17 cellular contexts compared by ENCODE assay signal in the genomic region with DNA sequence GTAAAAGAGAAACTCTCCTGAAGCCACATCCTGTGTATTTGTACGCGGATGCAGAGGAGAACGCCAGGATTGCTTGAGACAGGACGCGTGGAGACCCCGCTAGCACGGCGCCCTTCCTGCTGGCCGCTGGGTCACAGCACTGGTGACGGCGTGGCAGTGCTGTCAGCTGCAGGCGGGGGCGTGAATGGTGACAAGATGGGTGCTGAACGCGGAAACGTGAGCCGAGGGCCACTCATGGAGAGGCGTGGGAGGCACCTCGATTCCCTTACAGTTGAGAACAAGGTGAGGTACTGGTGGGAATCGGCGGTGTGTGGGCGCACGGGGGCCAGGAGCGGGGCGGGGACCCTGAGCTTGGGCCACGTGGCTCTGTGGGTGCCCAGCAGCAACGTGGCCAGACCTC.
A peak's percentile ranks its signal among the peaks of the same experiment; 100 is the strongest.
DNase-seq lines count a peak whose midpoint lies in the region; ATAC-seq, FAIRE-seq and TF ChIP-seq lines count a peak whose summit lies in the region.
"Had no signal": no experiment of that assay in that cellular context is flagged by ENCODE, and none has a peak within 500 bp of the region (broad histone marks: within the 10 kb centered on the region; RNA-seq: fewer than 3 reads in every experiment).

No MANE protein-coding gene starts in this region.

- peak overlapping the region; percentile 46 for H2AK5ac ChIP-seq in neuronal stem cell (ENCODE audit: low read depth, low read length)

- no peak overlapping the region for H4K91ac ChIP-seq in neuronal stem cell (ENCODE audit: low read depth, low read length, poor library complexity)

- peaks cover 2% of the 10 kb centered on the region for H3K79me1 ChIP-seq in neuronal stem cell (ENCODE audit: low read depth, low read length)

- no peaks in the 10 kb centered on the region for H3K79me2 ChIP-seq in K562 (ENCODE audit: control insufficient read depth, insufficient read depth, low read length)

- H3K27ac ChIP-seq in K562 (ENCODE audit: extremely low read depth, low read depth, low read length) (no peak overlapping the region), neuronal stem cell (replicated peaks; ENCODE audit: low read length) (no peak overlapping the region)

- no peak for FAIRE-seq in K562 (lab: Jason Lieb, UNC)
- FAIRE-seq: A204.1, H54 had no signal

- POLR2A ChIA-PET in K562 (lab: Yijun Ruan, JAX), result no interaction called here

- BruUV-seq in K562 (replicated peaks; lab: Mats Ljungman, UMichigan), result no TSS peak

- no peak overlapping the region for H3K4me3 ChIP-seq in H7 (ENCODE audit: insufficient read depth, low read depth, low read length)
- no peak overlapping the region for H3K4me3 ChIP-seq in K562
- H3K4me3 ChIP-seq in neuronal stem cell (ENCODE audit: low read length in 2 of 2), result no peak overlapping the region

- intact Hi-C loops in K562 (cut with micrococcal nuclease), result no loop called here

- no peaks in the 10 kb centered on the region for H3K36me3 Mint-ChIP-seq in T-helper 17 cell (ENCODE audit: low read depth)
- H3K36me3 Mint-ChIP-seq: IgD-negative memory B cell had no signal

- no peak for TF ChIP-seq CTCF in K562 (IDR thresholded peaks at IDR 0.05 in 2 of 3, conservative IDR thresholded peaks at IDR 0.05 in 1 of 3; ENCODE audit: insufficient read depth in 2 of 3, low read depth in 1 of 3, low read length in 3 of 3)

- H2BK15ac ChIP-seq in neuronal stem cell (ENCODE audit: low read length), result no peak overlapping the region

- in situ Hi-C loops in K562 (cut with MboI), result no loop called here

- H3K36me3 ChIP-seq in H7 (replicated peaks; ENCODE audit: control insufficient read depth, insufficient read depth, low read length) (no peaks in the 10 kb centered on the region), K562 (ENCODE audit: control insufficient read depth, insufficient read depth, low read length) (no peaks in the 10 kb centered on the region), neuronal stem cell (replicated peaks in 1 of 2; ENCODE audit: control insufficient read depth in 2 of 2, insufficient read depth in 2 of 2, low read length in 2 of 2) (no peaks in the 10 kb centered on the region)

- no peak for TF ChIP-seq POLR2A in K562 (conservative IDR thresholded peaks at IDR 0.05)

- ATAC-seq in K562 (no peak), T-helper 17 cell (no peak)

- H4K20me1 ChIP-seq in K562 (replicated peaks; ENCODE audit: control insufficient read depth, insufficient read depth, low read length), result no peaks in the 10 kb centered on the region

- H3K23ac ChIP-seq in neuronal stem cell (ENCODE audit: low read depth, low read length, poor library complexity), result no peak overlapping the region

- peak overlapping the region; percentile 32 for H4K8ac ChIP-seq in neuronal stem cell (ENCODE audit: low read depth, low read length)

- H3K14ac ChIP-seq in neuronal stem cell (ENCODE audit: low read length), result peak overlapping the region; percentile 9

- peak; percentile 25 for DNase-seq in Daoy (ENCODE audit: low read depth)
- DNase-seq in H7, result peak; percentile 46
- DNase-seq in K562 (ENCODE audit: extremely low read depth in 1 of 4, low spot score in 3 of 4), result no peak
- no peak for DNase-seq in neuronal stem cell (ENCODE audit: low spot score)
- DNase-seq in activated CD4-positive, alpha-beta T cell treated with anti-CD3 and anti-CD28 coated beads for 1 hour, result no peak
- DNase-seq in T-helper 17 cell, result no peak
- DNase-seq in GM03348 (ENCODE audit: low spot score), result no peak
- DNase-seq: C1 segment of cervical spinal cord; Calu3; CD4-positive, alpha-beta T cell; DMS 273 treated with DMSO at 0.1 percent for 48 hours; DMS79 treated with DMSO at 0.1 percent for 48 hours; GDM1 had no signal

- H3K4me1 ChIP-seq in K562 (replicated peaks in 1 of 2; ENCODE audit: control insufficient read depth in 2 of 2, insufficient read depth in 2 of 2, low read length in 2 of 2), result no peaks in the 10 kb centered on the region
- no peaks in the 10 kb centered on the region for H3K4me1 ChIP-seq in neuronal stem cell (ENCODE audit: control insufficient read depth in 2 of 2, insufficient read depth in 1 of 2, low read depth in 1 of 2, low read length in 2 of 2)

- no peak overlapping the region for H3K4me2 ChIP-seq in K562 (ENCODE audit: insufficient read depth, low read length)
- H3K4me2 ChIP-seq in neuronal stem cell (ENCODE audit: insufficient read depth, low read length, poor library complexity, severe bottlenecking), result no peak overlapping the region

- H3K4ac ChIP-seq in neuronal stem cell (ENCODE audit: low read length), result no peak overlapping the region

- no peaks in the 10 kb centered on the region for H3K9me1 ChIP-seq in K562 (ENCODE audit: control insufficient read depth, insufficient read depth, low read length)

- H3K27me3 ChIP-seq in H7 (ENCODE audit: control insufficient read depth, insufficient read depth, low read length) (no peaks in the 10 kb centered on the region), K562 (ENCODE audit: control insufficient read depth in 2 of 2, insufficient read depth in 2 of 2, low read length in 2 of 2) (peaks cover 0 to 10% of the 10 kb centered on the region in 2 experiments; a peak in 2 of 5 replicates), neuronal stem cell (ENCODE audit: control insufficient read depth in 3 of 3, insufficient read depth in 3 of 3, low read depth in 1 of 3, low read length in 3 of 3) (peaks cover 0 to 6% (median 0%) of the 10 kb centered on the region in 3 experiments)

- H2AFZ ChIP-seq in K562 (ENCODE audit: low read depth, low read length) (no peak overlapping the region), neuronal stem cell (ENCODE audit: low read length) (no peak overlapping the region)

- H3K9ac ChIP-seq in K562 (ENCODE audit: insufficient read depth in 1 of 2, low read depth in 2 of 2, low read length in 2 of 2) (no peak overlapping the region), neuronal stem cell (ENCODE audit: low read depth, low read length, poor library complexity) (no peak overlapping the region)

- no peak for TF ChIP-seq RAD21 in K562 (CRISPR knock-in tag; conservative IDR thresholded peaks at IDR 0.05 in 1 of 2, IDR thresholded peaks at IDR 0.05 in 1 of 2)

- WGBS in K562 (ENCODE audit: insufficient coverage, low coverage, missing lambda C conversion rate), result 0% methylated on average over 16 of the region's 27 CpGs
- no CpG with 5 or more reads among the region's 27 CpGs for WGBS in neuronal stem cell (ENCODE audit: extremely low coverage in 2 of 2, insufficient read length in 2 of 2, insufficient replicate concordance in 1 of 2), 2 donors

- peak overlapping the region; percentile 89 for H3K18ac ChIP-seq in neuronal stem cell (ENCODE audit: low read length)

- H3K4me1 Mint-ChIP-seq in T-helper 17 cell, result no peaks in the 10 kb centered on the region
- H3K4me1 Mint-ChIP-seq: B cell, IgD-negative memory B cell had no signal

- H3K4me3 Mint-ChIP-seq in T-helper 17 cell, result no peak overlapping the region
- H3K4me3 Mint-ChIP-seq: B cell; CD4-positive, alpha-beta T cell; IgD-negative memory B cell had no signal

- no peak overlapping the region for H2BK120ac ChIP-seq in neuronal stem cell (ENCODE audit: low read depth, low read length)

- CTCF ChIA-PET in K562 (lab: Yijun Ruan, JAX; ENCODE audit: low intra/inter-chr PET ratio), result no interaction called here

- H3K9me3 ChIP-seq in K562 (replicated peaks; ENCODE audit: control insufficient read depth, insufficient read depth, low read depth, low read length) (no peaks in the 10 kb centered on the region), neuronal stem cell (replicated peaks in 1 of 2; ENCODE audit: control insufficient read depth in 2 of 2, insufficient read depth in 1 of 2, low read depth in 1 of 2, low read length in 2 of 2) (peaks cover 0 to 4% of the 10 kb centered on the region in 2 donors), T-helper 17 cell (ENCODE audit: control insufficient read depth, low read length, poor library complexity, severe bottlenecking) (no peaks in the 10 kb centered on the region)

- no peak for TF ChIP-seq EP300 in K562 (IDR thresholded peaks at IDR 0.05; ENCODE audit: low read length)

- H2BK12ac ChIP-seq in neuronal stem cell (ENCODE audit: low read length), result no peak overlapping the region

- no peak overlapping the region for H3K27ac Mint-ChIP-seq in T-helper 17 cell
- H3K27ac Mint-ChIP-seq: B cell; CD4-positive, alpha-beta T cell; IgD-negative memory B cell had no signal

- H3K27me3 Mint-ChIP-seq in T-helper 17 cell, result peaks cover 8% of the 10 kb centered on the region
- H3K27me3 Mint-ChIP-seq: B cell had no signal

- H2BK5ac ChIP-seq in neuronal stem cell (ENCODE audit: low read length), result no peak overlapping the region

TF ChIP-seq in K562, 482 proteins besides CTCF, POLR2A, EP300 and RAD21:
- TF ChIP-seq NEUROD1 (IDR thresholded peaks at IDR 0.05; ENCODE audit: borderline replicate concordance, low read depth, low read length, partially characterized antibody), result no peak
- 0 out of 2 replicates have a peak, but pooled peaks have one; percentile 38 for TF ChIP-seq EGR1 (conservative IDR thresholded peaks at IDR 0.05)
- TF ChIP-seq NFXL1 (CRISPR knock-in tag; IDR thresholded peaks at IDR 0.05), result no peak
- TF ChIP-seq, protein P1, sequence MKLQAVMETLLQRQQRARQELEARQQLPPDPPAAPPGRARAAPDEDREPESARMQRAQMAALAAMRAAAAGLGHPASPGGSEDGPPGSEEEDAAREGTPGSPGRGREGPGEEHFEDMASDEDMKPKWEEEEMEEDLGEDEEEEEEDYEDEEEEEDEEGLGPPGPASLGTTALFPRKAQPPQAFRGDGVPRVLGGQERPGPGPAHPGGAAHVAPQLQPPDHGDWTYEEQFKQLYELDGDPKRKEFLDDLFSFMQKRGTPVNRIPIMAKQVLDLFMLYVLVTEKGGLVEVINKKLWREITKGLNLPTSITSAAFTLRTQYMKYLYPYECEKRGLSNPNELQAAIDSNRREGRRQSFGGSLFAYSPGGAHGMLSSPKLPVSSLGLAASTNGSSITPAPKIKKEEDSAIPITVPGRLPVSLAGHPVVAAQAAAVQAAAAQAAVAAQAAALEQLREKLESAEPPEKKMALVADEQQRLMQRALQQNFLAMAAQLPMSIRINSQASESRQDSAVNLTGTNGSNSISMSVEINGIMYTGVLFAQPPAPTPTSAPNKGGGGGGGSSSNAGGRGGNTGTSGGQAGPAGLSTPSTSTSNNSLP (IDR thresholded peaks at IDR 0.05; ENCODE audit: borderline replicate concordance, low read depth, low read length), result no peak
- TF ChIP-seq NCOR1 (IDR thresholded peaks at IDR 0.05), result no peak
TF ChIP-seq in K562: peak in this region for 1.

Comparison
In these comparisons a context has a peak if more than half of its experiments do, and no peak if none do; other contexts are left out.
1. DNase-seq: peak in Daoy (single experiment) and H7 (single experiment); none in K562 (0 of 4), neuronal stem cell (single experiment), activated CD4-positive, alpha-beta T cell treated with anti-CD3 and anti-CD28 coated beads for 1 hour (single experiment), T-helper 17 cell (0 of 3) and GM03348 (single experiment).